8 cellular contexts compared by ENCODE assay signal in the genomic region with DNA sequence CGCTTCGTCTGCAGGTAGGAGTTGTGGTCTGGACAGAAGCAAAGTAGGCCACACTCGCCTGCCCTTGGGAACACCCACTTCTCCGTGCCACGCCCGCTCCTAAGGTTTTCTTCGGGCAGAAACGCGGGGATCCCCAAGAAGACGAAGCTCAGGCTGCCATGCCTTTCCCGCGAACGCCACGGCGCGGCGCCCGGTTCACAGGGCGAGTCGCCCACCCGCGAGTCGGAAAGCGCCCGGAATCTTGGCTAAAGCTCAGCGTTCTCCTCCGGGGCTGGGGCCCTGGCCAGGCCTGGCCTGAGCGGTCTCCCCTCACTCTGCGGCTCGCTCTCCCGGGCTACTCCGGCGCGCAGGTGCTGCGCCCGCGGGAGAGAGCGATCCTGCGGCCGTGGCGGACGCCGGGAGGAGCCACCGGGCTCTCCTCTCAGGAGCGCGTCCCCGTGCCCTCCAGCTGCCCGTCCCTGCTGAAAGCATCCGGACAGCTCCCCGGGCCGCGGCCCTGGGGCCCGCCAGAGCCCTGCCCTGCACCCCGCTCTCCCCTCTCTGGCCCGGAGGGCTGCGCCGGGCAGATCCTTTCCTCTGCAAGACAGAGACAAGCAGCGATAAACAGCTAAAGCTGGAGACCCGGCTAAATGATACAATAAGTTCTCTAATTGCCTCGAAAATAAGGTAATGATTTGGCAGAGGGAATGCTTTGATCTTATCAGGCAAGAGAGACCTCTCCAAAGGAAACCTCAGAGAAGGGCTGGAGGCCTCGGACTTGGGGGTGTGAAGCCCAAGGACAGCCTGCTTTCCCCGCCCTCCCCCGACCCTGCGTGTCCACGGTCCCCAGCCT. TPM values are rescaled to one million over a fixed set of nuclear protein-coding genes. Genes with fewer than 3 reads are reported as not detected.
A peak's percentile ranks its signal among the peaks of the same experiment; 100 is the strongest.
DNase-seq lines count a peak whose midpoint lies in the region; ATAC-seq and TF ChIP-seq lines count a peak whose summit lies in the region.

No MANE protein-coding gene starts in this region.

- H3K4me3 Mint-ChIP-seq in glutamatergic neuron (ENCODE audit: unreplicated experiment): peak overlapping the region; percentile 83
- H3K4me3 Mint-ChIP-seq in type B pancreatic cell: peak overlapping the region; percentile 86

- H3K36me3 Mint-ChIP-seq in activated naive CD4-positive, alpha-beta T cell treated with anti-CD3 and anti-CD28 coated beads, Interleukin-2, amount 50 U/mL, for 72 hours: no peaks in the 10 kb centered on the region
- H3K36me3 Mint-ChIP-seq in glutamatergic neuron (ENCODE audit: unreplicated experiment) (no peaks in the 10 kb centered on the region), type B pancreatic cell (peaks cover 4% of the 10 kb centered on the region)

- CTCF ChIA-PET in GM10248 (lab: Yijun Ruan, JAX): interaction anchor here (0.6 to 2.3 kb wide), 59 partner anchors 9 to 572 kb away, joined by 3 to 36 read pairs (median 4); partner anchors contain the start of genes CAPZA1, LRIG2, MOV10 and PPM1J

- no peak overlapping the region for H3K27ac Mint-ChIP-seq in activated naive CD4-positive, alpha-beta T cell treated with anti-CD3 and anti-CD28 coated beads, Interleukin-2, amount 50 U/mL, for 72 hours
- H3K27ac Mint-ChIP-seq in glutamatergic neuron (ENCODE audit: unreplicated experiment): no peak overlapping the region
- no peak overlapping the region for H3K27ac Mint-ChIP-seq in type B pancreatic cell

- TF ChIP-seq CTCF in GM10248 (IDR thresholded peaks at IDR 0.05; ENCODE audit: control extremely low read depth, extremely low read depth, low read depth, missing control alignments) (peak; percentile 89), glutamatergic neuron (IDR thresholded peaks at IDR 0.05; ENCODE audit: partially characterized antibody, unreplicated experiment) (no peak), type B pancreatic cell (conservative IDR thresholded peaks at IDR 0.05) (peak; percentile 75)

- DNase-seq in GM10248 (ENCODE audit: extremely low spot score) (peak; percentile 67), HT-29 (ENCODE audit: low spot score) (peak; percentile 73), SK-N-DZ (ENCODE audit: low spot score) (peak; percentile 50), glutamatergic neuron (peak; percentile 64), occipital lobe (lab: John Stamatoyannopoulos, UW) (peak; percentile 49), type B pancreatic cell (ENCODE audit: extremely low spot score, unreplicated experiment) (peak; percentile 79)
- peak; percentile 63 to 67 for DNase-seq in activated naive CD4-positive, alpha-beta T cell treated with anti-CD3 and anti-CD28 coated beads, Interleukin-2, amount 50 U/mL, for 72 hours (ENCODE audit: low spot score in 2 of 2)

- peaks cover 19% of the 10 kb centered on the region for H3K27me3 Mint-ChIP-seq in glutamatergic neuron (ENCODE audit: unreplicated experiment)
- peaks cover 81% of the 10 kb centered on the region for H3K27me3 Mint-ChIP-seq in type B pancreatic cell

- H3K4me1 Mint-ChIP-seq in glutamatergic neuron (ENCODE audit: low read depth, unreplicated experiment) (peaks cover 3% of the 10 kb centered on the region), type B pancreatic cell (ENCODE audit: unreplicated experiment) (peaks cover 24% of the 10 kb centered on the region)

- POLR2A ChIA-PET in GM10248 (lab: Yijun Ruan, JAX): no interaction called here

- H3K9me3 Mint-ChIP-seq in activated naive CD4-positive, alpha-beta T cell treated with anti-CD3 and anti-CD28 coated beads, Interleukin-2, amount 50 U/mL, for 72 hours: no peaks in the 10 kb centered on the region
- no peaks in the 10 kb centered on the region for H3K9me3 Mint-ChIP-seq in glutamatergic neuron (ENCODE audit: unreplicated experiment)
- no peaks in the 10 kb centered on the region for H3K9me3 Mint-ChIP-seq in type B pancreatic cell

- ATAC-seq in activated naive CD4-positive, alpha-beta T cell treated with anti-CD3 and anti-CD28 coated beads, Interleukin-2, amount 50 U/mL, for 72 hours: peak; percentile 71 to 74
- ATAC-seq in HG03565 (IDR thresholded peaks at IDR 0.05; ENCODE audit: unreplicated experiment): no peak

RNA-seq across cellular contexts. Expression of gene WNT2B, which starts 6.7 kb away (rescaled TPM):
- total RNA-seq in HT-29 (2014; rRNA removed; shearing (Covaris generic)): 0.28 and 1.0 TPM in 2 replicates
- 0.49 and 0.69 TPM in 2 replicates for polyA plus RNA-seq in SK-N-DZ (2014; cell fraction: cytosol; rRNA removed)
- polyA plus RNA-seq in SK-N-DZ (2014; cell fraction: nucleus; rRNA removed): 0.67 and 2.8 TPM in 2 replicates
- under 1 TPM; 0.11 to 0.16 TPM for total RNA-seq in activated naive CD4-positive, alpha-beta T cell treated with anti-CD3 and anti-CD28 coated beads, Interleukin-2, amount 50 U/mL, for 72 hours
- total RNA-seq in glutamatergic neuron (ENCODE audit: unreplicated experiment) (4.0 TPM), occipital lobe (2.8 TPM), type B pancreatic cell (ENCODE audit: low replicate concordance) (2.7 and 41.0 TPM in 2 replicates)
